ENCODE assay signal across 21 cellular contexts in genomic region chr9:114289106-114289505, GRCh38. TPM values are rescaled to one million over a fixed set of nuclear protein-coding genes. Genes with fewer than 3 reads are reported as not detected.
DNase-seq lines count a peak whose midpoint lies in the region; ATAC-seq and TF ChIP-seq lines count a peak whose summit lies in the region.
"Had no signal": no experiment of that assay in that cellular context is flagged by ENCODE, and none has a peak within 500 bp of the region (broad histone marks: within the 10 kb centered on the region; RNA-seq: fewer than 3 reads in every experiment).

No MANE protein-coding gene starts in this region.

- H3K9me3 ChIP-seq in heart left ventricle (peaks cover 0 to under 1% (median 0%) of the 10 kb centered on the region in 12 donors), heart right ventricle (peaks cover 0 to under 1% (median 0%) of the 10 kb centered on the region in 11 donors), endodermal cell (ENCODE audit: control insufficient read depth, low read length) (peaks cover 11% of the 10 kb centered on the region), upper lobe of right lung (no peaks in the 10 kb centered on the region), hepatocyte (ENCODE audit: low read depth) (no peaks in the 10 kb centered on the region)
- H3K9me3 ChIP-seq: neutrophil had no signal

- H3K27ac Mint-ChIP-seq in endodermal cell, result no peak overlapping the region
- no peak overlapping the region for H3K27ac Mint-ChIP-seq in osteocyte (ENCODE audit: unreplicated experiment)
- H3K27ac Mint-ChIP-seq: activated naive CD4-positive, alpha-beta T cell treated with anti-CD3 and anti-CD28 coated beads, Interleukin-2, amount 50 U/mL, for 72 hours; CD4-positive, CD25-positive, alpha-beta regulatory T cell had no signal

- no peaks in the 10 kb centered on the region for H3K4me1 ChIP-seq in heart left ventricle
- no peaks in the 10 kb centered on the region for H3K4me1 ChIP-seq in heart right ventricle
- H3K4me1 ChIP-seq in endodermal cell (ENCODE audit: control insufficient read depth, insufficient read depth, low read length), result no peaks in the 10 kb centered on the region
- H3K4me1 ChIP-seq in upper lobe of right lung, result peaks cover 4% of the 10 kb centered on the region
- H3K4me1 ChIP-seq in hepatocyte (ENCODE audit: insufficient read depth), result peaks cover 11% of the 10 kb centered on the region

- H3K27me3 ChIP-seq in heart left ventricle (no peaks in the 10 kb centered on the region), heart right ventricle (no peaks in the 10 kb centered on the region), endodermal cell (ENCODE audit: control insufficient read depth, insufficient read depth, low read length, poor library complexity, severe bottlenecking) (no peaks in the 10 kb centered on the region), upper lobe of right lung (no peaks in the 10 kb centered on the region), hepatocyte (no peaks in the 10 kb centered on the region)

- H3K27ac ChIP-seq in heart left ventricle, result no peak overlapping the region
- no peak overlapping the region for H3K27ac ChIP-seq in heart right ventricle
- H3K27ac ChIP-seq in endodermal cell (ENCODE audit: low read depth, low read length), result no peak overlapping the region
- H3K27ac ChIP-seq in upper lobe of right lung, result no peak overlapping the region
- H3K27ac ChIP-seq in hepatocyte, result no peak overlapping the region
- H3K27ac ChIP-seq: neutrophil had no signal

- no peaks in the 10 kb centered on the region for H4K20me1 ChIP-seq in hepatocyte (ENCODE audit: insufficient read depth, poor library complexity, severe bottlenecking)

- H3K36me3 ChIP-seq in heart left ventricle, result peaks cover 0 to 15% (median 0%) of the 10 kb centered on the region in 9 donors
- peaks cover 0 to 23% (median 0%) of the 10 kb centered on the region in 9 donors for H3K36me3 ChIP-seq in heart right ventricle
- H3K36me3 ChIP-seq in endodermal cell (ENCODE audit: control insufficient read depth, insufficient read depth, low read length), result peaks cover 38% of the 10 kb centered on the region
- H3K36me3 ChIP-seq in upper lobe of right lung, result no peaks in the 10 kb centered on the region
- no peaks in the 10 kb centered on the region for H3K36me3 ChIP-seq in hepatocyte (replicated peaks; ENCODE audit: insufficient read depth, low read depth)
- H3K36me3 ChIP-seq: neutrophil had no signal

- no peaks in the 10 kb centered on the region for H3K9me2 ChIP-seq in hepatocyte (replicated peaks; ENCODE audit: insufficient read depth)

- H3K79me2 ChIP-seq in hepatocyte, result no peaks in the 10 kb centered on the region

- no peak for TF ChIP-seq POLR2A in heart left ventricle (IDR thresholded peaks at IDR 0.05)

- H3K9me3 Mint-ChIP-seq in endodermal cell (peaks cover 3% of the 10 kb centered on the region), osteocyte (ENCODE audit: unreplicated experiment) (no peaks in the 10 kb centered on the region)
- H3K9me3 Mint-ChIP-seq: activated naive CD4-positive, alpha-beta T cell treated with anti-CD3 and anti-CD28 coated beads, Interleukin-2, amount 50 U/mL, for 72 hours had no signal

- 87 to 96% (median 91%) methylated on average over 11 to 13 of the region's 13 CpGs for WGBS in heart left ventricle, 4 donors
- WGBS in heart right ventricle, 2 donors, result 89 to 92% methylated on average over 13 of the region's 13 CpGs
- 94% methylated on average over 13 of the region's 13 CpGs; no CpG with 5 or more reads in 1 of the 2 experiments for WGBS in endodermal cell (ENCODE audit: insufficient coverage in 1 of 2, insufficient read length in 1 of 2), 2 experiments
- WGBS in hepatocyte (ENCODE audit: low lambda C conversion rate, missing lambda C conversion rate), result 93% methylated on average over 13 of the region's 13 CpGs

- H3K4me3 Mint-ChIP-seq in endodermal cell (no peak overlapping the region), osteocyte (ENCODE audit: unreplicated experiment) (no peak overlapping the region)
- H3K4me3 Mint-ChIP-seq: CD4-positive, CD25-positive, alpha-beta regulatory T cell had no signal

- H3K4me2 ChIP-seq in hepatocyte, result no peak overlapping the region

- no peaks in the 10 kb centered on the region for H3K27me3 Mint-ChIP-seq in endodermal cell (ENCODE audit: insufficient read depth)
- no peaks in the 10 kb centered on the region for H3K27me3 Mint-ChIP-seq in osteocyte (ENCODE audit: unreplicated experiment)

- H3K36me3 Mint-ChIP-seq in endodermal cell (ENCODE audit: low read depth) (peaks cover 26% of the 10 kb centered on the region), osteocyte (ENCODE audit: unreplicated experiment) (peaks cover 26% of the 10 kb centered on the region)
- H3K36me3 Mint-ChIP-seq: CD4-positive, CD25-positive, alpha-beta regulatory T cell had no signal

- ATAC-seq in heart left ventricle (no peak), heart right ventricle (no peak), upper lobe of right lung (no peak), GM21825 (IDR thresholded peaks at IDR 0.05; ENCODE audit: unreplicated experiment) (no peak)
- ATAC-seq: activated naive CD4-positive, alpha-beta T cell treated with anti-CD3 and anti-CD28 coated beads, Interleukin-2, amount 50 U/mL, for 72 hours; K562 had no signal

- H3K9ac ChIP-seq in endodermal cell (ENCODE audit: extremely low read depth, low read length, poor library complexity, severe bottlenecking), result no peak overlapping the region

- H3K4me3 ChIP-seq in heart left ventricle, result no peak overlapping the region
- no peak overlapping the region for H3K4me3 ChIP-seq in heart right ventricle
- no peak overlapping the region for H3K4me3 ChIP-seq in endodermal cell (ENCODE audit: low read length)
- H3K4me3 ChIP-seq in upper lobe of right lung, result no peak overlapping the region
- no peak overlapping the region for H3K4me3 ChIP-seq in hepatocyte
- H3K4me3 ChIP-seq: K562, lung had no signal

- TF ChIP-seq CTCF in heart left ventricle (IDR thresholded peaks at IDR 0.05) (no peak), heart right ventricle (IDR thresholded peaks at IDR 0.05) (no peak), endodermal cell (conservative IDR thresholded peaks at IDR 0.05) (no peak), osteocyte (IDR thresholded peaks at IDR 0.05) (no peak), upper lobe of right lung (IDR thresholded peaks at IDR 0.05) (no peak), hepatocyte (IDR thresholded peaks at IDR 0.05; ENCODE audit: poor library complexity) (no peak)

- DNase-seq in heart left ventricle (peak in 3 of 5 donors; percentile 3 to 12 (median 11)), heart right ventricle (no peak), endodermal cell (peak; percentile 37), osteocyte (ENCODE audit: extremely low spot score, unreplicated experiment) (peak; percentile 80), upper lobe of right lung (peak; percentile 46), hepatocyte (ENCODE audit: low spot score) (no peak)
- no peak for DNase-seq in activated T-cell treated with anti-CD3 and anti-CD28 coated beads, Interleukin-2, amount 50 U/mL, for 48 hours
- DNase-seq: activated CD4-positive, alpha-beta T cell treated with anti-CD3 and anti-CD28 coated beads, Interleukin-2, amount 50 U/mL, for 1 hour; CD4-positive, CD25-positive, alpha-beta regulatory T cell; DMS 273 treated with DMSO at 0.1 percent for 48 hours; MM.1S; NCI-H1436; NCI-H526 treated with DMSO at 0.1 percent for 48 hours; SIG-M5; T-helper 1 cell had no signal

- no peak overlapping the region for H2AFZ ChIP-seq in hepatocyte

- intact Hi-C loops in heart left ventricle (cut with DNase I), result loop anchor here in 3 of 10 donors (5.0 kb wide), 2 partner anchors 132 to 137 kb away; partner anchors contain the start of gene COL27A1 (in 2 of the 3)
- intact Hi-C loops in heart right ventricle (cut with DNase I), result loop anchor here in 3 of 10 donors (5.0 to 10.0 kb wide), 3 partner anchors 134 to 202 kb away; partner anchors contain the start of gene COL27A1 (in 1 of the 3)
- intact Hi-C loops in upper lobe of right lung (cut with DNase I), result loop anchor here (10.0 kb wide), 1 partner anchor 134 kb away; the partner anchor contains the start of gene COL27A1

- no peaks in the 10 kb centered on the region for H3K4me1 Mint-ChIP-seq in endodermal cell
- peaks cover 44% of the 10 kb centered on the region for H3K4me1 Mint-ChIP-seq in osteocyte (ENCODE audit: unreplicated experiment)

RNA-seq across cellular contexts. Expression of gene ORM1, which starts 33.8 kb away (rescaled TPM):
- total RNA-seq in heart left ventricle, result under 1 TPM in 2 of 9 donors, not detected in 7; 0.51 to 0.80 TPM
- under 1 TPM in 1 of 2 donors, not detected in 1; 1.00 TPM for polyA plus RNA-seq in heart left ventricle
- under 1 TPM in 3 of 10 donors, not detected in 7; 0.37 to 0.70 (median 0.55) TPM for total RNA-seq in heart right ventricle
- under 1 TPM; 0.13 to 0.59 TPM for polyA plus RNA-seq in heart right ventricle
- total RNA-seq in endodermal cell, result under 1 TPM in 1 of 2 donors, not detected in 1; 0.59 TPM
- not detected for polyA plus RNA-seq in endodermal cell (2013, experiment 1 of 2)
- polyA plus RNA-seq in endodermal cell (2013, experiment 2 of 2), result not detected
- total RNA-seq in osteocyte, result not detected in 2 replicates
- total RNA-seq in upper lobe of right lung, result 5.2 TPM
- total RNA-seq in hepatocyte, result 397 and 472 TPM in 2 replicates
- polyA plus RNA-seq in hepatocyte, result 538 and 976 TPM in 2 replicates
- total RNA-seq: activated naive CD4-positive, alpha-beta T cell treated with anti-CD3 and anti-CD28 coated beads, Interleukin-2, amount 50 U/mL, for 72 hours; CD4-positive, CD25-positive, alpha-beta regulatory T cell; glomerular endothelial cell had no signal
- polyA plus RNA-seq: CD4-positive, CD25-positive, alpha-beta regulatory T cell; K562 had no signal

RNA-seq across cellular contexts. Expression of gene ORM2, which starts 40.6 kb away (rescaled TPM):
- not detected for total RNA-seq in heart left ventricle
- polyA plus RNA-seq in heart left ventricle, result under 1 TPM in 1 of 2 donors, not detected in 1; 0.14 TPM
- total RNA-seq in heart right ventricle, result not detected
- polyA plus RNA-seq in heart right ventricle, result under 1 TPM in 1 of 2 donors, not detected in 1; 0.44 TPM
- total RNA-seq in endodermal cell, result under 1 TPM; 0.59 to 0.80 TPM
- not detected for polyA plus RNA-seq in endodermal cell (2013, experiment 1 of 2)
- not detected for polyA plus RNA-seq in endodermal cell (2013, experiment 2 of 2)
- total RNA-seq in osteocyte, result not detected in 2 replicates
- total RNA-seq in upper lobe of right lung, result 3.9 TPM
- 45.7 and 52.0 TPM in 2 replicates for total RNA-seq in hepatocyte
- 80.9 and 136 TPM in 2 replicates for polyA plus RNA-seq in hepatocyte
- total RNA-seq: activated naive CD4-positive, alpha-beta T cell treated with anti-CD3 and anti-CD28 coated beads, Interleukin-2, amount 50 U/mL, for 72 hours; CD4-positive, CD25-positive, alpha-beta regulatory T cell; glomerular endothelial cell had no signal
- polyA plus RNA-seq: CD4-positive, CD25-positive, alpha-beta regulatory T cell; K562 had no signal

Comparison
In these comparisons a context has a peak if more than half of its experiments do, and no peak if none do; other contexts are left out.
1. DNase-seq: peak in heart left ventricle (3 of 5), endodermal cell (single experiment), osteocyte (single experiment) and upper lobe of right lung (single experiment); none in heart right ventricle (0 of 2), hepatocyte (single experiment) and activated T-cell treated with anti-CD3 and anti-CD28 coated beads, Interleukin-2, amount 50 U/mL, for 48 hours (0 of 2).
2. RNA of gene ORM1, which starts 33.8 kb away (total RNA-seq): 397 to 472 TPM in hepatocyte; 5.2 TPM in upper lobe of right lung (single experiment), 0.59 TPM in endodermal cell, 0.37 to 0.70 TPM in heart right ventricle, 0.51 to 0.80 TPM in heart left ventricle and not detected in osteocyte; every median in the first group is over 10 times any median in the second.